Comparison of ENCODE assay signal across 1 cellular context in the genomic region with DNA sequence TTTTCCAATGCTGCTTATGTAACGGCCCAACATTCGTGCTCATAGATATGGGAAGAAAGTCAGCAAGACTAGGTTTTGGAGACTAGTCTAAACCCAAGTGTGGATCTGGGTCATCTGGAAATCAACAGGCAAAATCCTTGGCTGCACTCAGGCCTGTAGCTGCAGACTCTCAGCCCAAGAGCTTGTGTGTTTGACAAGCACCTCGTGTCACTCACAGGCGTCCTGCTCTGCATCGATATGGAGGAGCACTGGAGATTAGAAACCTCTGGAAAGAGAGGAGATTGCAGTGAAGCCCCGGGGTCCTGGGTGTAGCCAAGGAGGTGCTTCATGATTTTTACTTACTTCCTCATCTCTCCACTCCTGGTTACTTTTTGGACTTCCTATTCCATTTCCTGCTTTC.
TF ChIP-seq lines count a peak whose summit lies in the region.

No MANE protein-coding gene starts in this region.

TF ChIP-seq in K562, 482 proteins besides CTCF, POLR2A, EP300 and RAD21 (continued from another document and continues in another):
- TF ChIP-seq, protein P1, sequence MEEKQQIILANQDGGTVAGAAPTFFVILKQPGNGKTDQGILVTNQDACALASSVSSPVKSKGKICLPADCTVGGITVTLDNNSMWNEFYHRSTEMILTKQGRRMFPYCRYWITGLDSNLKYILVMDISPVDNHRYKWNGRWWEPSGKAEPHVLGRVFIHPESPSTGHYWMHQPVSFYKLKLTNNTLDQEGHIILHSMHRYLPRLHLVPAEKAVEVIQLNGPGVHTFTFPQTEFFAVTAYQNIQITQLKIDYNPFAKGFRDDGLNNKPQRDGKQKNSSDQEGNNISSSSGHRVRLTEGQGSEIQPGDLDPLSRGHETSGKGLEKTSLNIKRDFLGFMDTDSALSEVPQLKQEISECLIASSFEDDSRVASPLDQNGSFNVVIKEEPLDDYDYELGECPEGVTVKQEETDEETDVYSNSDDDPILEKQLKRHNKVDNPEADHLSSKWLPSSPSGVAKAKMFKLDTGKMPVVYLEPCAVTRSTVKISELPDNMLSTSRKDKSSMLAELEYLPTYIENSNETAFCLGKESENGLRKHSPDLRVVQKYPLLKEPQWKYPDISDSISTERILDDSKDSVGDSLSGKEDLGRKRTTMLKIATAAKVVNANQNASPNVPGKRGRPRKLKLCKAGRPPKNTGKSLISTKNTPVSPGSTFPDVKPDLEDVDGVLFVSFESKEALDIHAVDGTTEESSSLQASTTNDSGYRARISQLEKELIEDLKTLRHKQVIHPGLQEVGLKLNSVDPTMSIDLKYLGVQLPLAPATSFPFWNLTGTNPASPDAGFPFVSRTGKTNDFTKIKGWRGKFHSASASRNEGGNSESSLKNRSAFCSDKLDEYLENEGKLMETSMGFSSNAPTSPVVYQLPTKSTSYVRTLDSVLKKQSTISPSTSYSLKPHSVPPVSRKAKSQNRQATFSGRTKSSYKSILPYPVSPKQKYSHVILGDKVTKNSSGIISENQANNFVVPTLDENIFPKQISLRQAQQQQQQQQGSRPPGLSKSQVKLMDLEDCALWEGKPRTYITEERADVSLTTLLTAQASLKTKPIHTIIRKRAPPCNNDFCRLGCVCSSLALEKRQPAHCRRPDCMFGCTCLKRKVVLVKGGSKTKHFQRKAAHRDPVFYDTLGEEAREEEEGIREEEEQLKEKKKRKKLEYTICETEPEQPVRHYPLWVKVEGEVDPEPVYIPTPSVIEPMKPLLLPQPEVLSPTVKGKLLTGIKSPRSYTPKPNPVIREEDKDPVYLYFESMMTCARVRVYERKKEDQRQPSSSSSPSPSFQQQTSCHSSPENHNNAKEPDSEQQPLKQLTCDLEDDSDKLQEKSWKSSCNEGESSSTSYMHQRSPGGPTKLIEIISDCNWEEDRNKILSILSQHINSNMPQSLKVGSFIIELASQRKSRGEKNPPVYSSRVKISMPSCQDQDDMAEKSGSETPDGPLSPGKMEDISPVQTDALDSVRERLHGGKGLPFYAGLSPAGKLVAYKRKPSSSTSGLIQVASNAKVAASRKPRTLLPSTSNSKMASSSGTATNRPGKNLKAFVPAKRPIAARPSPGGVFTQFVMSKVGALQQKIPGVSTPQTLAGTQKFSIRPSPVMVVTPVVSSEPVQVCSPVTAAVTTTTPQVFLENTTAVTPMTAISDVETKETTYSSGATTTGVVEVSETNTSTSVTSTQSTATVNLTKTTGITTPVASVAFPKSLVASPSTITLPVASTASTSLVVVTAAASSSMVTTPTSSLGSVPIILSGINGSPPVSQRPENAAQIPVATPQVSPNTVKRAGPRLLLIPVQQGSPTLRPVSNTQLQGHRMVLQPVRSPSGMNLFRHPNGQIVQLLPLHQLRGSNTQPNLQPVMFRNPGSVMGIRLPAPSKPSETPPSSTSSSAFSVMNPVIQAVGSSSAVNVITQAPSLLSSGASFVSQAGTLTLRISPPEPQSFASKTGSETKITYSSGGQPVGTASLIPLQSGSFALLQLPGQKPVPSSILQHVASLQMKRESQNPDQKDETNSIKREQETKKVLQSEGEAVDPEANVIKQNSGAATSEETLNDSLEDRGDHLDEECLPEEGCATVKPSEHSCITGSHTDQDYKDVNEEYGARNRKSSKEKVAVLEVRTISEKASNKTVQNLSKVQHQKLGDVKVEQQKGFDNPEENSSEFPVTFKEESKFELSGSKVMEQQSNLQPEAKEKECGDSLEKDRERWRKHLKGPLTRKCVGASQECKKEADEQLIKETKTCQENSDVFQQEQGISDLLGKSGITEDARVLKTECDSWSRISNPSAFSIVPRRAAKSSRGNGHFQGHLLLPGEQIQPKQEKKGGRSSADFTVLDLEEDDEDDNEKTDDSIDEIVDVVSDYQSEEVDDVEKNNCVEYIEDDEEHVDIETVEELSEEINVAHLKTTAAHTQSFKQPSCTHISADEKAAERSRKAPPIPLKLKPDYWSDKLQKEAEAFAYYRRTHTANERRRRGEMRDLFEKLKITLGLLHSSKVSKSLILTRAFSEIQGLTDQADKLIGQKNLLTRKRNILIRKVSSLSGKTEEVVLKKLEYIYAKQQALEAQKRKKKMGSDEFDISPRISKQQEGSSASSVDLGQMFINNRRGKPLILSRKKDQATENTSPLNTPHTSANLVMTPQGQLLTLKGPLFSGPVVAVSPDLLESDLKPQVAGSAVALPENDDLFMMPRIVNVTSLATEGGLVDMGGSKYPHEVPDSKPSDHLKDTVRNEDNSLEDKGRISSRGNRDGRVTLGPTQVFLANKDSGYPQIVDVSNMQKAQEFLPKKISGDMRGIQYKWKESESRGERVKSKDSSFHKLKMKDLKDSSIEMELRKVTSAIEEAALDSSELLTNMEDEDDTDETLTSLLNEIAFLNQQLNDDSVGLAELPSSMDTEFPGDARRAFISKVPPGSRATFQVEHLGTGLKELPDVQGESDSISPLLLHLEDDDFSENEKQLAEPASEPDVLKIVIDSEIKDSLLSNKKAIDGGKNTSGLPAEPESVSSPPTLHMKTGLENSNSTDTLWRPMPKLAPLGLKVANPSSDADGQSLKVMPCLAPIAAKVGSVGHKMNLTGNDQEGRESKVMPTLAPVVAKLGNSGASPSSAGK (IDR thresholded peaks at IDR 0.05): no peak
- TF ChIP-seq, protein P2, sequence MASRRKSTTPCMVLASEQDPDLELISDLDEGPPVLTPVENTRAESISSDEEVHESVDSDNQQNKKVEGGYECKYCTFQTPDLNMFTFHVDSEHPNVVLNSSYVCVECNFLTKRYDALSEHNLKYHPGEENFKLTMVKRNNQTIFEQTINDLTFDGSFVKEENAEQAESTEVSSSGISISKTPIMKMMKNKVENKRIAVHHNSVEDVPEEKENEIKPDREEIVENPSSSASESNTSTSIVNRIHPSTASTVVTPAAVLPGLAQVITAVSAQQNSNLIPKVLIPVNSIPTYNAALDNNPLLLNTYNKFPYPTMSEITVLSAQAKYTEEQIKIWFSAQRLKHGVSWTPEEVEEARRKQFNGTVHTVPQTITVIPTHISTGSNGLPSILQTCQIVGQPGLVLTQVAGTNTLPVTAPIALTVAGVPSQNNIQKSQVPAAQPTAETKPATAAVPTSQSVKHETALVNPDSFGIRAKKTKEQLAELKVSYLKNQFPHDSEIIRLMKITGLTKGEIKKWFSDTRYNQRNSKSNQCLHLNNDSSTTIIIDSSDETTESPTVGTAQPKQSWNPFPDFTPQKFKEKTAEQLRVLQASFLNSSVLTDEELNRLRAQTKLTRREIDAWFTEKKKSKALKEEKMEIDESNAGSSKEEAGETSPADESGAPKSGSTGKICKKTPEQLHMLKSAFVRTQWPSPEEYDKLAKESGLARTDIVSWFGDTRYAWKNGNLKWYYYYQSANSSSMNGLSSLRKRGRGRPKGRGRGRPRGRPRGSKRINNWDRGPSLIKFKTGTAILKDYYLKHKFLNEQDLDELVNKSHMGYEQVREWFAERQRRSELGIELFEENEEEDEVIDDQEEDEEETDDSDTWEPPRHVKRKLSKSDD (conservative IDR thresholded peaks at IDR 0.05; ENCODE audit: low read length): no peak
- no peak for TF ChIP-seq SIN3B (IDR thresholded peaks at IDR 0.05; ENCODE audit: low read depth)
- TF ChIP-seq, protein P3, sequence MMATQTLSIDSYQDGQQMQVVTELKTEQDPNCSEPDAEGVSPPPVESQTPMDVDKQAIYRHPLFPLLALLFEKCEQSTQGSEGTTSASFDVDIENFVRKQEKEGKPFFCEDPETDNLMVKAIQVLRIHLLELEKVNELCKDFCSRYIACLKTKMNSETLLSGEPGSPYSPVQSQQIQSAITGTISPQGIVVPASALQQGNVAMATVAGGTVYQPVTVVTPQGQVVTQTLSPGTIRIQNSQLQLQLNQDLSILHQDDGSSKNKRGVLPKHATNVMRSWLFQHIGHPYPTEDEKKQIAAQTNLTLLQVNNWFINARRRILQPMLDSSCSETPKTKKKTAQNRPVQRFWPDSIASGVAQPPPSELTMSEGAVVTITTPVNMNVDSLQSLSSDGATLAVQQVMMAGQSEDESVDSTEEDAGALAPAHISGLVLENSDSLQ (IDR thresholded peaks at IDR 0.05): peak; percentile 89
- no peak for TF ChIP-seq FUS (optimal IDR thresholded peaks at IDR 0.05; ENCODE audit: low read depth, low read length)
- no peak for TF ChIP-seq ZNF253 (CRISPR knock-in tag; conservative IDR thresholded peaks at IDR 0.05)
- no peak for TF ChIP-seq HOXB6 (CRISPR knock-in tag; IDR thresholded peaks at IDR 0.05; ENCODE audit: borderline replicate concordance)
- TF ChIP-seq TEAD4 (IDR thresholded peaks at IDR 0.05; ENCODE audit: low read length): peak; percentile 74
- TF ChIP-seq TEAD4 (CRISPR knock-in tag; IDR thresholded peaks at IDR 0.05; ENCODE audit: borderline replicate concordance): no peak
- TF ChIP-seq NCOA4 (IDR thresholded peaks at IDR 0.05; ENCODE audit: partially characterized antibody): no peak
- TF ChIP-seq HIVEP1 (CRISPR knock-in tag; IDR thresholded peaks at IDR 0.05): no peak
- 0 out of 2 replicates have a peak, but pooled peaks have one; percentile 32 for TF ChIP-seq SMARCA4 (IDR thresholded peaks at IDR 0.05)
- TF ChIP-seq, protein P4, sequence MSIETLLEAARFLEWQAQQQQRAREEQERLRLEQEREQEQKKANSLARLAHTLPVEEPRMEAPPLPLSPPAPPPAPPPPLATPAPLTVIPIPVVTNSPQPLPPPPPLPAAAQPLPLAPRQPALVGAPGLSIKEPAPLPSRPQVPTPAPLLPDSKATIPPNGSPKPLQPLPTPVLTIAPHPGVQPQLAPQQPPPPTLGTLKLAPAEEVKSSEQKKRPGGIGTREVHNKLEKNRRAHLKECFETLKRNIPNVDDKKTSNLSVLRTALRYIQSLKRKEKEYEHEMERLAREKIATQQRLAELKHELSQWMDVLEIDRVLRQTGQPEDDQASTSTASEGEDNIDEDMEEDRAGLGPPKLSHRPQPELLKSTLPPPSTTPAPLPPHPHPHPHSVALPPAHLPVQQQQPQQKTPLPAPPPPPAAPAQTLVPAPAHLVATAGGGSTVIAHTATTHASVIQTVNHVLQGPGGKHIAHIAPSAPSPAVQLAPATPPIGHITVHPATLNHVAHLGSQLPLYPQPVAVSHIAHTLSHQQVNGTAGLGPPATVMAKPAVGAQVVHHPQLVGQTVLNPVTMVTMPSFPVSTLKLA (conservative IDR thresholded peaks at IDR 0.05): no peak
- TF ChIP-seq ZNF766 (CRISPR knock-in tag; conservative IDR thresholded peaks at IDR 0.05): peak; percentile 69; the same call in 1 of the 2 replicates
- TF ChIP-seq TRIM24 (IDR thresholded peaks at IDR 0.05): peak in 1 of 2 experiments; percentile 21; a peak in 1 of 4 replicates
- TF ChIP-seq PCBP1 (IDR thresholded peaks at IDR 0.05; ENCODE audit: low read depth, low read length, poor library complexity, severe bottlenecking): no peak
- TF ChIP-seq RCOR1 (IDR thresholded peaks at IDR 0.05; ENCODE audit: borderline replicate concordance in 1 of 2, low read depth in 2 of 2, low read length in 2 of 2): peak in 1 of 2 experiments; percentile 56; a peak in 1 of 4 replicates
- peak; percentile 71 for TF ChIP-seq MEIS2 (IDR thresholded peaks at IDR 0.05; ENCODE audit: partially characterized antibody)
- peak; percentile 76 for TF ChIP-seq TCF3 (CRISPR knock-in tag; IDR thresholded peaks at IDR 0.05)
- TF ChIP-seq, protein P5, sequence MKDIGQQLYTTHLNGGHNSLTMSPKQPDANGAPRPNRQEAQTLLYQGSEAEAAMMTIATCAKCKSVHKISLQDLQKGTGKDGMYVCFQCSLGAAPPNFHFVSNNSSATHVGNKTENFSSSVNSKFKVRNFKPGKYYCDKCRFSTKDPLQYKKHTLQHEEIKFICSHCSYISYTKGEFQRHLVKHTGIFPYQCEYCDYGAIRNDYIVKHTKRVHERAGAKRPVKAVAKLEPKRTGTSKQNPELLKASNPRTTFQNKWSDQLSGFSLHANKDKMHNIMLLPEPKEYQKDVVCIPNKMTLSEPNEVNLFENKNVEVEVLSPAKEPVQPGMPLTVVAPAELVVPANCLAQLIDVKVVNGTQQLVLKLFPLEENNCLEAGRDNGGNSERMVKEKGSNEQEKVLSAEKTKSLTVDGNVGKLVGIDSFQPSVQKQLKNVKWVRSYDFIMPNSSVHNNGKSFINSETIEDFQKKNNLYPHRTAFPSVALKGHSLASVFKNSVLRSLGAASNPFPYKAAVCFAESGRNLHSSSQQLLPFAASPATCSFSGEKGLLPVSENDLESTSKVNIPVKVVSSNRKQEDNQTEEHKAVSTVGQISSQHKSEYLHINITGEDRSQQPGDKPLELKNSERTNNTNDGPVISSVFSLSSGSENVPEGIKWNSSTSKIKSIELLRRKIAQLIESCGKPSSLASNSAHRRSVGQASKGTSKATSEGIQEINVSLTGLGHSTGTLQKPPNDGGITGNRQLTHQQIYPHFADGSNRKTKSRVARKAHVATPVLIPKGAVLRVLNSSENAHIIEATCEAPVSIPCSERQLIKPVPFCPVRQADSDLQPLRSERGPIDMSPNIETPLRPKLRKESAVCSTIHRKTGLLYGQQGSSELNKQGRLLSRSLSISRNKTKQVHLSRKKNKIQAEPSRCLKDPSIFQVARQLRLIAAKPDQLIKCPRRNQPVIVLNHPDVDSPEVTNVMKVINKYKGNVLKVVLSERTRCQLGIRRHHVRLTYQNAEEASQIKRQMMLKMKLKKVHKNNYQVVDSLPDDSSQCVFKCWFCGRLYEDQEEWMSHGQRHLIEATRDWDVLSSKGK (CRISPR knock-in tag; IDR thresholded peaks at IDR 0.05): no peak
- TF ChIP-seq, protein P6, sequence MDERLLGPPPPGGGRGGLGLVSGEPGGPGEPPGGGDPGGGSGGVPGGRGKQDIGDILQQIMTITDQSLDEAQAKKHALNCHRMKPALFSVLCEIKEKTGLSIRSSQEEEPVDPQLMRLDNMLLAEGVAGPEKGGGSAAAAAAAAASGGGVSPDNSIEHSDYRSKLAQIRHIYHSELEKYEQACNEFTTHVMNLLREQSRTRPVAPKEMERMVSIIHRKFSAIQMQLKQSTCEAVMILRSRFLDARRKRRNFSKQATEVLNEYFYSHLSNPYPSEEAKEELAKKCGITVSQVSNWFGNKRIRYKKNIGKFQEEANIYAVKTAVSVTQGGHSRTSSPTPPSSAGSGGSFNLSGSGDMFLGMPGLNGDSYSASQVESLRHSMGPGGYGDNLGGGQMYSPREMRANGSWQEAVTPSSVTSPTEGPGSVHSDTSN (CRISPR knock-in tag; IDR thresholded peaks at IDR 0.05; ENCODE audit: low read depth): peak; percentile 40; the same call in 1 of the 2 replicates
- TF ChIP-seq, protein P6 (tag; conservative IDR thresholded peaks at IDR 0.05; ENCODE audit: low read depth): peak; percentile 26; the same call in 1 of the 2 replicates
- TF ChIP-seq, protein P7, sequence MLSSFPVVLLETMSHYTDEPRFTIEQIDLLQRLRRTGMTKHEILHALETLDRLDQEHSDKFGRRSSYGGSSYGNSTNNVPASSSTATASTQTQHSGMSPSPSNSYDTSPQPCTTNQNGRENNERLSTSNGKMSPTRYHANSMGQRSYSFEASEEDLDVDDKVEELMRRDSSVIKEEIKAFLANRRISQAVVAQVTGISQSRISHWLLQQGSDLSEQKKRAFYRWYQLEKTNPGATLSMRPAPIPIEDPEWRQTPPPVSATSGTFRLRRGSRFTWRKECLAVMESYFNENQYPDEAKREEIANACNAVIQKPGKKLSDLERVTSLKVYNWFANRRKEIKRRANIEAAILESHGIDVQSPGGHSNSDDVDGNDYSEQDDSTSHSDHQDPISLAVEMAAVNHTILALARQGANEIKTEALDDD (IDR thresholded peaks at IDR 0.05): peak; percentile 56; the same call in 1 of the 2 replicates
- peak; percentile 68 for TF ChIP-seq TAL1 (IDR thresholded peaks at IDR 0.05)
- TF ChIP-seq XRCC4 (IDR thresholded peaks at IDR 0.05; ENCODE audit: extremely low read depth, insufficient read depth, insufficient read length): no peak
- TF ChIP-seq ZKSCAN1 (IDR thresholded peaks at IDR 0.05; ENCODE audit: low read depth, low read length): no peak
